ENCODE assay signal across 20 cellular contexts in the genomic region with DNA sequence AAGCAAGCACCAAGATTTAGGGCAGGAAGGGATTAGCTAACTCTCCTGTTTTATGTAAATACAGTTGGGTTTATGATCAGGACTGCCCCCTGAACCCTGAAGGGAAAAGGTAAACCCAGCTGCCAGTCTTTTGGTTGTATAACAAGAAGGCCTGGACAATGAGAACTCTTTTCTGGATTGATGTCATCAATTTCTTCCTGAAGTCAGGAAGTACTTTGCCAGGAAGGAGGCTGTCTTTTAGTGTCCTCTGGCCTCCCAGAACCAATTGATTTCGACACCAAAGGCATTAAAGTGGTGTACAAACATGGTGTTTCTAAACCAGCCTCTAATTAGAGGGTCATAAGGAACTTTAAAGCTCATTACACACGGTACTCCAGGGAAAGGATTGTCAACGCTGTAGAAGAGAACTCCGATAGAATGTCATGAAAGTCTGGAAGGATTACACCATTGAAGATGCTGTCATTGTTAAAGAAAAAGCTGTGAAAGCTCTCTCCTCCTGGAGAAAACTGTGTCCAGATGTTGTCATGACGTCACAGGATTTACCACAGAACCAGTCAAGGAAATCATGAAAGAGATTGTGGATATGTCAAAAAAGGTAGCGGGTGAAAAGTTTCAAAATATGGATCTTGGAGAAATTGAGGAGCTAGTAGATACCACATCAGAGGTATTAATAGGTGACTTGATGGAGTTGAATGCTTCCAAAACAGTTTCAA.
"Had no signal": no experiment of that assay in that cellular context is flagged by ENCODE, and none has a peak within 500 bp of the region (broad histone marks: within the 10 kb centered on the region; RNA-seq: fewer than 3 reads in every experiment).

No MANE protein-coding gene starts in this region.

- H3K27me3 ChIP-seq: esophagus muscularis mucosa, gastrocnemius medialis, heart left ventricle, right atrium auricular region had no signal

- H3K4me3 ChIP-seq: esophagus muscularis mucosa, gastrocnemius medialis, heart left ventricle, lung, right atrium auricular region, skin epidermis had no signal

- H3K27ac ChIP-seq: esophagus muscularis mucosa, gastrocnemius medialis, heart left ventricle, right atrium auricular region, skin epidermis had no signal

- DNase-seq: activated B cell treated with CpG ODN at 0.5 μM for 24 hours; activated CD4-positive, alpha-beta T cell treated with anti-CD3 and anti-CD28 coated beads, Interleukin-2, amount 50 U/mL, for 1 hour; activated CD8-positive, alpha-beta memory T cell treated with anti-CD3 and anti-CD28 coated beads for 24 hours; activated effector memory CD4-positive, alpha-beta T cell treated with Interleukin-2 at 50 U/mL for 16 hours; gastrocnemius medialis; heart left ventricle; naive B cell; occipital lobe; stimulated activated CD4-positive, alpha-beta T cell treated with anti-CD3 and anti-CD28 coated beads, Interleukin-4, amount 100 ng/mL, for 24 hours; stimulated activated naive CD4-positive, alpha-beta T cell; trophoblast cell had no signal

- FAIRE-seq: colon, endometrium, islet of Langerhans, TTC549 had no signal

- H3K4me1 ChIP-seq: right atrium auricular region had no signal

- H3K9me3 ChIP-seq: esophagus muscularis mucosa, gastrocnemius medialis, heart left ventricle, right atrium auricular region had no signal

- H3K27me3 Mint-ChIP-seq: activated B cell treated with CpG ODN at 0.5 μM for 24 hours, naive B cell had no signal

- ATAC-seq: activated naive CD4-positive, alpha-beta T cell treated with anti-CD3 and anti-CD28 coated beads, Interleukin-2, amount 50 U/mL, for 72 hours; gastrocnemius medialis; heart left ventricle had no signal

- H3K27ac Mint-ChIP-seq: activated B cell treated with CpG ODN at 0.5 μM for 24 hours had no signal

- H3K9me3 Mint-ChIP-seq: activated B cell treated with CpG ODN at 0.5 μM for 24 hours; activated naive CD4-positive, alpha-beta T cell treated with anti-CD3 and anti-CD28 coated beads, Interleukin-2, amount 50 U/mL, for 72 hours; naive B cell had no signal

- H3K4me3 Mint-ChIP-seq: activated B cell treated with CpG ODN at 0.5 μM for 24 hours, naive B cell had no signal
